10 cellular contexts compared by ENCODE assay signal in genomic region chr9:19378154-19378553, GRCh38. TPM values are rescaled to one million over a fixed set of nuclear protein-coding genes. Genes with fewer than 3 reads are reported as not detected.
DNase-seq lines count a peak whose midpoint lies in the region; ATAC-seq and TF ChIP-seq lines count a peak whose summit lies in the region.
"Had no signal": no experiment of that assay in that cellular context is flagged by ENCODE, and none has a peak within 500 bp of the region (broad histone marks: within the 10 kb centered on the region; RNA-seq: fewer than 3 reads in every experiment).

No MANE protein-coding gene starts in this region.

- peaks cover 61% of the 10 kb centered on the region for H3K36me3 Mint-ChIP-seq in activated T-cell treated with anti-CD3 and anti-CD28 coated beads, Interleukin-2, amount 50 U/mL, for 4 hours (ENCODE audit: insufficient read depth)
- peaks cover 65% of the 10 kb centered on the region for H3K36me3 Mint-ChIP-seq in WTC11

- intact Hi-C loops in stomach (cut with DNase I; ENCODE audit: low total_unique reads): no loop called here

- peaks cover 46 to 60% (median 56%) of the 10 kb centered on the region in 4 donors for H3K36me3 ChIP-seq in stomach

- TF ChIP-seq POLR2A in stomach (IDR thresholded peaks at IDR 0.05): no peak

- no peaks in the 10 kb centered on the region for H3K9me3 ChIP-seq in stomach

- no peaks in the 10 kb centered on the region for H3K9me3 Mint-ChIP-seq in activated T-cell treated with anti-CD3 and anti-CD28 coated beads, Interleukin-2, amount 50 U/mL, for 4 hours
- H3K9me3 Mint-ChIP-seq in WTC11: no peaks in the 10 kb centered on the region

- ATAC-seq in activated T-cell treated with anti-CD3 and anti-CD28 coated beads, Interleukin-2, amount 50 U/mL, for 4 hours: no peak
- ATAC-seq in WTC11 (no peak), foreskin keratinocyte (no peak), GM21737 (IDR thresholded peaks at IDR 0.05; ENCODE audit: unreplicated experiment) (no peak)

- H3K27me3 ChIP-seq in foreskin keratinocyte (no peaks in the 10 kb centered on the region), stomach (no peaks in the 10 kb centered on the region)

- H3K4me1 Mint-ChIP-seq in activated T-cell treated with anti-CD3 and anti-CD28 coated beads, Interleukin-2, amount 50 U/mL, for 4 hours (ENCODE audit: low read depth): peaks cover 35% of the 10 kb centered on the region
- H3K4me1 Mint-ChIP-seq in WTC11: peaks cover 33% of the 10 kb centered on the region

- H3K27ac Mint-ChIP-seq in WTC11: peak overlapping the region; percentile 100

- peak overlapping the region; percentile 70 to 81 (median 80) for H3K4me3 ChIP-seq in stomach

- DNase-seq in activated T-cell treated with anti-CD3 and anti-CD28 coated beads, Interleukin-2, amount 50 U/mL, for 4 hours: no peak
- DNase-seq in activated T-cell treated with anti-CD3 and anti-CD28 coated beads, Interleukin-2, amount 50 U/mL, for 1 hour: no peak
- no peak for DNase-seq in WTC11 (ENCODE audit: low spot score)
- DNase-seq in foreskin keratinocyte: no peak
- DNase-seq in stomach: no peak
- no peak for DNase-seq in 8988T
- no peak for DNase-seq in COR-L47 (lab: John Stamatoyannopoulos, UW)
- DNase-seq: anterior cingulate cortex, NCI-H524 had no signal

- CTCF ChIA-PET in WTC11 (lab: Charles Lee): interaction anchor here (1.5 kb wide), 1 partner anchor 87 kb away, joined by 4 read pairs; no protein-coding TSS in a partner anchor

- H3K4me1 ChIP-seq in foreskin keratinocyte (peaks cover 15% of the 10 kb centered on the region), stomach (peaks cover 16 to 49% (median 28%) of the 10 kb centered on the region in 4 donors)

- H3K4me3 Mint-ChIP-seq in activated T-cell treated with anti-CD3 and anti-CD28 coated beads, Interleukin-2, amount 50 U/mL, for 4 hours: peak overlapping the region; percentile 97
- peak overlapping the region; percentile 99 for H3K4me3 Mint-ChIP-seq in WTC11

- POLR2A ChIA-PET in WTC11 (lab: Charles Lee): no interaction called here

- no peaks in the 10 kb centered on the region for H3K27me3 Mint-ChIP-seq in activated T-cell treated with anti-CD3 and anti-CD28 coated beads, Interleukin-2, amount 50 U/mL, for 4 hours (ENCODE audit: low read depth)
- no peaks in the 10 kb centered on the region for H3K27me3 Mint-ChIP-seq in WTC11 (ENCODE audit: low read depth)

- 33 to 45% (median 43%) methylated on average over 5 of the region's 5 CpGs for WGBS in stomach, 5 donors

- TF ChIP-seq CTCF in WTC11 (IDR thresholded peaks at IDR 0.05) (no peak), foreskin keratinocyte (conservative IDR thresholded peaks at IDR 0.05) (no peak), stomach (IDR thresholded peaks at IDR 0.05) (no peak)

- TF ChIP-seq EP300 in stomach (IDR thresholded peaks at IDR 0.05): no peak

- peak overlapping the region; percentile 67 for H3K27ac ChIP-seq in foreskin keratinocyte
- H3K27ac ChIP-seq in stomach: peak overlapping the region in 4 of 5 donors; percentile 90 to 97 (median 92)

TF ChIP-seq in WTC11, 78 proteins besides CTCF, POLR2A, EP300 and RAD21 (continues in another document):
- TF ChIP-seq HMGA2 (CRISPR knock-in tag; IDR thresholded peaks at IDR 0.05): no peak
- no peak for TF ChIP-seq FOXP1 (CRISPR knock-in tag; IDR thresholded peaks at IDR 0.05; ENCODE audit: borderline replicate concordance)
- no peak for TF ChIP-seq KAT7 (CRISPR knock-in tag; IDR thresholded peaks at IDR 0.05; ENCODE audit: borderline replicate concordance)
- no peak for TF ChIP-seq FOXJ3 (CRISPR knock-in tag; IDR thresholded peaks at IDR 0.05; ENCODE audit: borderline replicate concordance)
- TF ChIP-seq MXD4 (CRISPR knock-in tag; IDR thresholded peaks at IDR 0.05; ENCODE audit: borderline replicate concordance): no peak
- no peak for TF ChIP-seq ATF3 (CRISPR knock-in tag; conservative IDR thresholded peaks at IDR 0.05)
- no peak for TF ChIP-seq ZNF671 (CRISPR knock-in tag; IDR thresholded peaks at IDR 0.05)
- TF ChIP-seq, protein P1, sequence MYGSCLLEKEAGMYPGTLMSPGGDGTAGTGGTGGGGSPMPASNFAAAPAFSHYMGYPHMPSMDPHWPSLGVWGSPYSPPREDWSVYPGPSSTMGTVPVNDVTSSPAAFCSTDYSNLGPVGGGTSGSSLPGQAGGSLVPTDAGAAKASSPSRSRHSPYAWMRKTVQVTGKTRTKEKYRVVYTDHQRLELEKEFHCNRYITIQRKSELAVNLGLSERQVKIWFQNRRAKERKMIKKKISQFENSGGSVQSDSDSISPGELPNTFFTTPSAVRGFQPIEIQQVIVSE (CRISPR knock-in tag; IDR thresholded peaks at IDR 0.05; ENCODE audit: borderline replicate concordance): no peak
- no peak for TF ChIP-seq TEAD1 (CRISPR knock-in tag; IDR thresholded peaks at IDR 0.05)
- TF ChIP-seq, protein P2, sequence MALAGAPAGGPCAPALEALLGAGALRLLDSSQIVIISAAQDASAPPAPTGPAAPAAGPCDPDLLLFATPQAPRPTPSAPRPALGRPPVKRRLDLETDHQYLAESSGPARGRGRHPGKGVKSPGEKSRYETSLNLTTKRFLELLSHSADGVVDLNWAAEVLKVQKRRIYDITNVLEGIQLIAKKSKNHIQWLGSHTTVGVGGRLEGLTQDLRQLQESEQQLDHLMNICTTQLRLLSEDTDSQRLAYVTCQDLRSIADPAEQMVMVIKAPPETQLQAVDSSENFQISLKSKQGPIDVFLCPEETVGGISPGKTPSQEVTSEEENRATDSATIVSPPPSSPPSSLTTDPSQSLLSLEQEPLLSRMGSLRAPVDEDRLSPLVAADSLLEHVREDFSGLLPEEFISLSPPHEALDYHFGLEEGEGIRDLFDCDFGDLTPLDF (CRISPR knock-in tag; IDR thresholded peaks at IDR 0.05): no peak
- TF ChIP-seq ZNF219 (CRISPR knock-in tag; IDR thresholded peaks at IDR 0.05; ENCODE audit: borderline replicate concordance): no peak
- no peak for TF ChIP-seq ZNF532 (CRISPR knock-in tag; IDR thresholded peaks at IDR 0.05; ENCODE audit: borderline replicate concordance)
- no peak for TF ChIP-seq FOXK1 (CRISPR knock-in tag; IDR thresholded peaks at IDR 0.05)

RNA-seq across cellular contexts. Expression of gene RPS6, which starts 1.9 kb away (rescaled TPM):
- total RNA-seq in activated T-cell treated with anti-CD3 and anti-CD28 coated beads, Interleukin-2, amount 50 U/mL, for 4 hours: 1,000 to 10,000 TPM; 3,044 to 3,307 (median 3,093) TPM
- total RNA-seq in WTC11 (2021) (2,281 to 2,651 TPM (median 2,576 TPM) in 3 replicates), foreskin keratinocyte (1,971 and 2,035 TPM in 2 replicates), stomach (1,000 to 10,000 TPM in 4 of 5 donors, 100 to 1,000 TPM in 1; 925 to 2,164 (median 1,405) TPM)
- polyA plus RNA-seq in foreskin keratinocyte (2,807 and 2,958 TPM in 2 replicates), stomach (1,000 to 10,000 TPM; 3,881 to 4,884 (median 4,624) TPM)

RNA-seq across cellular contexts. Expression of gene ACER2, which starts 30.7 kb away (rescaled TPM):
- under 1 TPM; 0.65 to 0.87 (median 0.76) TPM for total RNA-seq in activated T-cell treated with anti-CD3 and anti-CD28 coated beads, Interleukin-2, amount 50 U/mL, for 4 hours
- total RNA-seq in WTC11 (2021) (8.1 to 9.5 TPM (median 8.8 TPM) in 3 replicates), foreskin keratinocyte (3.5 and 4.0 TPM in 2 replicates), stomach (10 to 100 TPM in 4 of 5 donors, not detected in 1; 20.5 to 54.3 (median 37.8) TPM)
- polyA plus RNA-seq in foreskin keratinocyte (0.08 and 0.23 TPM in 2 replicates), stomach (1 to 10 TPM in 2 of 3 donors, under 1 TPM in 1; 0.23 to 7.8 (median 4.5) TPM)
